Comparison of ENCODE assay signal across 13 cellular contexts in the genomic region with DNA sequence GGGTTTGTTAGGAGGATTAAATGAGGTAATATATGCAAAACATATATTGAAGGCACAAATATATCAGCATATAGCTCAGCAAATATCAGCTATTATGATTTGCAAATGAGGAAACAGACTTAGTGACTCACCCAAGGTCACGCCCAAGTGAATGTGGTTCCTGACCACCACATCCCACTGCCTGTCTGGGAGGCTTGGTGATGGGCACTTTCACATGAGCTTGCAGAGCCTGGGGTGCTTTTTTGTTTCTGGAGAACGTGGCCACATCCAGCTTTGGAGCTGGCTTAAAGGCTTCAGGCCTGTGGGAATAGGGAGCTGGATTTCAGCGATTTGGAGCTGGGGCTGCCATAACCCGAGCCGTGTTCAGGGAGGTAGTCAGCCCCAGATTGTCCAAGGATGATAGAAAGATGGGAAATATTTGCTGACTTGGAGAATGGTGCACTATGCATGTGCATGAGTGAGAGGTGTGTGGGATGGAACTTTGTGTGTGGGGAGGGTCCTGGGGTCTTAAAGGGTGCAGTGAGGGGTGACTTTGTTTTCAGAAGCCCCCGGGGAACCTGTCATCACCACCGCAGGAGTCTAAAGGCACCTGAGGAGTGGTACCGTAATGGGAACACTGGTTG. TPM values are rescaled to one million over a fixed set of nuclear protein-coding genes. Genes with fewer than 3 reads are reported as not detected.
DNase-seq lines count a peak whose midpoint lies in the region; ATAC-seq and TF ChIP-seq lines count a peak whose summit lies in the region.
"Had no signal": no experiment of that assay in that cellular context is flagged by ENCODE, and none has a peak within 500 bp of the region (broad histone marks: within the 10 kb centered on the region; RNA-seq: fewer than 3 reads in every experiment).

No MANE protein-coding gene starts in this region.

- peak overlapping the region; percentile 19 for H3K4me3 Mint-ChIP-seq in endothelial cell (ENCODE audit: unreplicated experiment)
- H3K4me3 Mint-ChIP-seq: natural killer cell had no signal

- peaks cover 10% of the 10 kb centered on the region for H3K36me3 Mint-ChIP-seq in endothelial cell (ENCODE audit: low read depth, unreplicated experiment)
- H3K36me3 Mint-ChIP-seq: natural killer cell had no signal

- H3K9ac ChIP-seq in subcutaneous abdominal adipose tissue (ENCODE audit: low read length in 5 of 5), result no peak overlapping the region

- H3K27ac Mint-ChIP-seq in endothelial cell (ENCODE audit: unreplicated experiment), result peak overlapping the region; percentile 61
- H3K27ac Mint-ChIP-seq: natural killer cell had no signal

- peaks cover 5% of the 10 kb centered on the region for H3K4me1 ChIP-seq in right cardiac atrium (ENCODE audit: control insufficient read depth, insufficient read depth, low read length)
- peaks cover 16 to 75% (median 50%) of the 10 kb centered on the region in 5 donors for H3K4me1 ChIP-seq in subcutaneous abdominal adipose tissue (ENCODE audit: control insufficient read depth in 5 of 5, insufficient read depth in 5 of 5, low read length in 5 of 5)
- H3K4me1 ChIP-seq: SJSA1 had no signal

- TF ChIP-seq CTCF in endothelial cell (IDR thresholded peaks at IDR 0.05; ENCODE audit: unreplicated experiment), result no peak

- 53% methylated on average over 8 of the region's 8 CpGs for WGBS in right cardiac atrium

- peak overlapping the region; percentile 31 for H3K27ac ChIP-seq in right cardiac atrium (ENCODE audit: low read length)
- peak overlapping the region; percentile 24 for H3K27ac ChIP-seq in subcutaneous abdominal adipose tissue (ENCODE audit: low read depth, low read length)
- H3K27ac ChIP-seq: C4-2B, SJSA1, thoracic aorta had no signal

- H3K9me3 ChIP-seq in right cardiac atrium (ENCODE audit: control insufficient read depth, low read length), result no peaks in the 10 kb centered on the region
- H3K9me3 ChIP-seq in subcutaneous abdominal adipose tissue (ENCODE audit: control insufficient read depth in 5 of 5, low read length in 5 of 5), result no peaks in the 10 kb centered on the region
- H3K9me3 ChIP-seq: SJSA1, thoracic aorta had no signal

- DNase-seq in right cardiac atrium (no peak), cardiac septum (ENCODE audit: low spot score) (no peak), OCI-M1 (lab: John Stamatoyannopoulos, UW) (peak; percentile 64), endothelial cell (ENCODE audit: low spot score) (no peak), NCI-H2196 treated with DMSO at 0.1 percent for 48 hours (lab: John Stamatoyannopoulos, UW; ENCODE audit: unreplicated experiment) (no peak), midbrain (lab: John Stamatoyannopoulos, UW) (no peak)
- DNase-seq: activated CD8-positive, alpha-beta memory T cell treated with anti-CD3 and anti-CD28 coated beads, Interleukin-2, amount 50 U/mL, for 48 hours; natural killer cell had no signal

- H3K36me3 ChIP-seq in subcutaneous abdominal adipose tissue (ENCODE audit: control insufficient read depth in 5 of 5, insufficient read depth in 5 of 5, low read length in 5 of 5), result no peaks in the 10 kb centered on the region
- H3K36me3 ChIP-seq: SJSA1, thoracic aorta had no signal

- H3K27me3 Mint-ChIP-seq in endothelial cell (ENCODE audit: unreplicated experiment), result peaks cover 31% of the 10 kb centered on the region

- no peaks in the 10 kb centered on the region for H3K9me3 Mint-ChIP-seq in endothelial cell (ENCODE audit: unreplicated experiment)
- H3K9me3 Mint-ChIP-seq: natural killer cell had no signal

- ATAC-seq in right cardiac atrium, result no peak
- ATAC-seq in HG03521 (IDR thresholded peaks at IDR 0.05; ENCODE audit: unreplicated experiment), result no peak
- ATAC-seq: natural killer cell had no signal

- intact Hi-C loops in right cardiac atrium (cut with DNase I) (no loop called here), cardiac septum (cut with DNase I) (loop anchor here (5.0 kb wide), 1 partner anchor 56 kb away; no protein-coding TSS in a partner anchor)

- H3K27me3 ChIP-seq in right cardiac atrium (ENCODE audit: control insufficient read depth, insufficient read depth) (no peaks in the 10 kb centered on the region), subcutaneous abdominal adipose tissue (ENCODE audit: control insufficient read depth in 5 of 5, insufficient read depth in 4 of 5, low read length in 5 of 5) (peaks cover 4 to 13% (median 7%) of the 10 kb centered on the region in 5 donors)

- H3K4me3 ChIP-seq in right cardiac atrium (ENCODE audit: low read length), result no peak overlapping the region
- H3K4me3 ChIP-seq in subcutaneous abdominal adipose tissue (ENCODE audit: low read depth in 1 of 5, low read length in 5 of 5), result peak overlapping the region in 1 of 5 donors; percentile 22
- H3K4me3 ChIP-seq: SJSA1, thoracic aorta had no signal

- peaks cover 74% of the 10 kb centered on the region for H3K4me1 Mint-ChIP-seq in endothelial cell (ENCODE audit: unreplicated experiment)

RNA-seq across cellular contexts. Expression of a gene that starts 12.0 kb away (rescaled TPM):
- total RNA-seq in right cardiac atrium (10 to 100 TPM; 17.1 to 30.5 (median 21.2) TPM), cardiac septum (15.6 TPM), endothelial cell (ENCODE audit: unreplicated experiment) (294 TPM)
- 8.6 TPM for polyA plus RNA-seq in right cardiac atrium
- total RNA-seq: natural killer cell, SJSA1 had no signal
